8 cellular contexts compared by ENCODE assay signal in the genomic region with DNA sequence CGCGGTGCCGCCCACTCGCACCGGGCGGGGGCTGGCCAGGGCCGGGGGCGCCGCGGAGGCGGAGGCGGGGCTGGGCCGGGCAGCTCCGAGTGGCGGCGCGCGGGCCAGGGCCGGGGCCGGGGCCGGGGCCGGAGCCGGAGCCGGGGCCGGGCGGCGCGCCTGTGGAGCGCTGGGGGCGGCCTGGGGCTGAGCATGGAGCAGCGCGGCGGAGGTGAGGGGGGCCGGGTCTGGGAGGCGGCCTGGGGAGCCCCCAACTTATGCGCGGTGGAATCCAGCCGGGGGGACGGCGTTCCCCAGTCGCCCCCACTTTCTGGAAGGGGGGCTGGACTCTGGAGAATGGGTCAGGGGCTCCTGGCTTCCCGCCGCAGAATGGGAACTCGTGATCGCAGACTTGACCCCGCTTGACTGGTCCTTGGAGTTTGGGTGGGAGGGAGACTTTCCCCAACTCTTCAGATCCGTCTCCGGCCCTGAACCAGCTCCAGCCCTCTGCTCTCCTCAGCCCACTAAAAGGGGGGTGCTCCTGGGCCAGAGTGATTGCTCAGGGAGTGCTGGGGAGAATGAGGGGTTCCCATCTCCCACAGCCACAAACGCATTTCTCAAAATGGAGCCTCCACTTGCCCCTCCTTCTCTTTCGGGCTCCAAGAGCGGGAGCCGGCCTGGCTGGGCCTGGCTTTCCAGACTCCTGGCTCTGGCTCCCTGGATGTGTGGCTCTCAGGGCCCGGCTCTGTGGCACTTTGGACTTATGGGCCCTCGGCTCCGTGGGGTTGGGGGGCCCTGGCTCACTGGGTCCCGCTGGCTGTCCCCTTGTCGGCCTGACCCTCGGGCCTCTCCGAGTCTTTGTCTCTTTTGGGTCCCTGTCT. TPM values are rescaled to one million over a fixed set of nuclear protein-coding genes. Genes with fewer than 3 reads are reported as not detected.
DNase-seq lines count a peak whose midpoint lies in the region; ATAC-seq and TF ChIP-seq lines count a peak whose summit lies in the region.

A gene with protein sequence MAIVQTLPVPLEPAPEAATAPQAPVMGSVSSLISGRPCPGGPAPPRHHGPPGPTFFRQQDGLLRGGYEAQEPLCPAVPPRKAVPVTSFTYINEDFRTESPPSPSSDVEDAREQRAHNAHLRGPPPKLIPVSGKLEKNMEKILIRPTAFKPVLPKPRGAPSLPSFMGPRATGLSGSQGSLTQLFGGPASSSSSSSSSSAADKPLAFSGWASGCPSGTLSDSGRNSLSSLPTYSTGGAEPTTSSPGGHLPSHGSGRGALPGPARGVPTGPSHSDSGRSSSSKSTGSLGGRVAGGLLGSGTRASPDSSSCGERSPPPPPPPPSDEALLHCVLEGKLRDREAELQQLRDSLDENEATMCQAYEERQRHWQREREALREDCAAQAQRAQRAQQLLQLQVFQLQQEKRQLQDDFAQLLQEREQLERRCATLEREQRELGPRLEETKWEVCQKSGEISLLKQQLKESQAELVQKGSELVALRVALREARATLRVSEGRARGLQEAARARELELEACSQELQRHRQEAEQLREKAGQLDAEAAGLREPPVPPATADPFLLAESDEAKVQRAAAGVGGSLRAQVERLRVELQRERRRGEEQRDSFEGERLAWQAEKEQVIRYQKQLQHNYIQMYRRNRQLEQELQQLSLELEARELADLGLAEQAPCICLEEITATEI (plus strand): TSS at position 67 of the 860 bp plus-strand sequence. CDS start 2,731 bp downstream, outside the sequence.

- peak within 1 kb of the TSS; percentile 87 to 98 (median 97) for H3K27ac ChIP-seq in body of pancreas
- H3K27ac ChIP-seq in iPS-20b (ENCODE audit: low read length) = peak within 1 kb of the TSS; percentile 81

- no peak for TF ChIP-seq POLR2A in body of pancreas (IDR thresholded peaks at IDR 0.05)

- no peaks in the 10 kb centered on the region for H3K9me3 ChIP-seq in body of pancreas
- H3K9me3 ChIP-seq in iPS-20b (ENCODE audit: insufficient read depth, low read depth, low read length) = no peaks in the 10 kb centered on the region
- H3K9me3 ChIP-seq in skeletal muscle satellite cell (replicated peaks; ENCODE audit: low read length) = no peaks in the 10 kb centered on the region

- H3K36me3 ChIP-seq in body of pancreas (replicated peaks in 1 of 2; ENCODE audit: insufficient read depth in 1 of 2, low read depth in 2 of 2) (no peaks in the 10 kb centered on the region), iPS-20b (ENCODE audit: insufficient read depth, low read depth, low read length) (peaks cover 24% of the 10 kb centered on the region), skeletal muscle satellite cell (ENCODE audit: insufficient read depth, low read length) (peaks cover 25% of the 10 kb centered on the region)

- H3K9ac ChIP-seq in iPS-20b (ENCODE audit: low read depth, low read length) (peak within 1 kb of the TSS; percentile 99), skeletal muscle satellite cell (ENCODE audit: low read depth, low read length) (peak within 1 kb of the TSS; percentile 98)

- TF ChIP-seq CTCF in body of pancreas (IDR thresholded peaks at IDR 0.05) = no peak

- WGBS in body of pancreas, 2 donors = 3 to 9% methylated on average over 17 to 58 of the region's 59 CpGs

- intact Hi-C loops in body of pancreas (cut with DNase I) = no loop called here

- ATAC-seq in body of pancreas (peak; percentile 41), HG03108 (IDR thresholded peaks at IDR 0.05; ENCODE audit: unreplicated experiment) (no peak), HG02884 (IDR thresholded peaks at IDR 0.05; ENCODE audit: unreplicated experiment) (no peak)

- DNase-seq in D341Med (ENCODE audit: low spot score) (peak; percentile 79), body of pancreas (peak in 3 of 4 donors; percentile 33 to 42 (median 36)), OCI-M2 (lab: John Stamatoyannopoulos, UW; ENCODE audit: unreplicated experiment) (no peak)
- no peak for DNase-seq in Jurkat, Clone E6-1 (ENCODE audit: low read depth, low spot score)

- H3K4me3 ChIP-seq in Jurkat, Clone E6-1 (ENCODE audit: low read length) = peak within 1 kb of the TSS; percentile 65
- H3K4me3 ChIP-seq in body of pancreas (peak within 1 kb of the TSS; percentile 18 to 31), iPS-20b (ENCODE audit: low read length) (peak within 1 kb of the TSS; percentile 96), skeletal muscle satellite cell (ENCODE audit: low read length) (peak within 1 kb of the TSS; percentile 76)

- peak within 1 kb of the TSS; percentile 99 for H3K4me2 ChIP-seq in skeletal muscle satellite cell (ENCODE audit: low read length)

- H3K27me3 ChIP-seq in body of pancreas (no peaks in the 10 kb centered on the region), iPS-20b (ENCODE audit: insufficient read depth, low read length) (no peaks in the 10 kb centered on the region), skeletal muscle satellite cell (ENCODE audit: control insufficient read depth, insufficient read depth, low read length) (no peaks in the 10 kb centered on the region)

- H3K4me1 ChIP-seq in body of pancreas = peaks cover 49% of the 10 kb centered on the region
- H3K4me1 ChIP-seq in iPS-20b (ENCODE audit: insufficient read depth, low read length) = peaks cover 21% of the 10 kb centered on the region
- H3K4me1 ChIP-seq in skeletal muscle satellite cell (ENCODE audit: control insufficient read depth, insufficient read depth, low read length) = peaks cover 35% of the 10 kb centered on the region

RNA-seq across cellular contexts. Expression of the gene that starts here (rescaled TPM):
- 17.3 TPM for polyA plus RNA-seq in Jurkat, Clone E6-1 (2012; ENCODE audit: insufficient read depth, insufficient read length)
- total RNA-seq in body of pancreas = 10 to 100 TPM; 29.7 to 38.4 TPM
- total RNA-seq in skeletal muscle satellite cell (2012; rRNA removed) = 79.1 and 103 TPM in 2 replicates

Comparison
In these comparisons a context has a peak if more than half of its experiments do, and no peak if none do; other contexts are left out.
1. DNase-seq: peak in D341Med (single experiment) and body of pancreas (3 of 4); none in Jurkat, Clone E6-1 (single experiment) and OCI-M2 (single experiment).
2. H3K4me3 ChIP-seq: peak in every context shown above with its lines; median percentile 96 in iPS-20b; 76 in skeletal muscle satellite cell; 65 in Jurkat, Clone E6-1; 24 in body of pancreas.